6 cellular contexts compared by ENCODE assay signal in the genomic region with DNA sequence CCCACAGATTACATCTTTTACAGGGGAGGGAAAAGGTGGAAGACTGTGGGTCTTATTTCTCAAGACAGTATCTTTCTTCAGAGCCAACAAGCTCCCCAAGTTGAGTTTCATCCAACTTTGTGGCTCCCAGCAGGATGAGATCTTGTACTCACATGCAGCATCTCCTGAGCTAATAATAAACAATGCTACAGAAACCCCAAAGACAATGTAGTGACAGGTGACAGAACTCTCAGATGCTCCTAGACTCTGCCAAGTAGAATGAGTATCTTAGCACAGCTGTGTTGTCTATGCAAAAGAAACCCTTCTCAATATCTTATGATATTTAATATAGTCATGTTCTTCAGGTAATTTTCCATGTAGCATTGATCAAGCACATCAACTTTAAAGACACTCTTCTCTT.
"Had no signal": no experiment of that assay in that cellular context is flagged by ENCODE, and none has a peak within 500 bp of the region (broad histone marks: within the 10 kb centered on the region; RNA-seq: fewer than 3 reads in every experiment).

No MANE protein-coding gene starts in this region.

- H3K9ac ChIP-seq: KMS-11 had no signal

- H3K4me2 ChIP-seq: GM23338, KMS-11 had no signal

- DNase-seq: H9, HCEC 1CT, KBM-7 had no signal

- H3K27ac ChIP-seq: KMS-11 had no signal

- ATAC-seq: GM23338, HepG2 had no signal

- H3K4me3 ChIP-seq: GM23338 had no signal

- H2AFZ ChIP-seq: GM23338 had no signal
